19 cellular contexts compared by ENCODE assay signal in genomic region chr11:66283461-66284105, GRCh38. TPM values are rescaled to one million over a fixed set of nuclear protein-coding genes. Genes with fewer than 3 reads are reported as not detected.
A peak's percentile ranks its signal among the peaks of the same experiment; 100 is the strongest.
DNase-seq lines count a peak whose midpoint lies in the region; ATAC-seq and TF ChIP-seq lines count a peak whose summit lies in the region.
"Had no signal": no experiment of that assay in that cellular context is flagged by ENCODE, and none has a peak within 500 bp of the region (broad histone marks: within the 10 kb centered on the region; RNA-seq: fewer than 3 reads in every experiment).

No MANE protein-coding gene starts in this region.

- peaks cover 15% of the 10 kb centered on the region for H3K4me1 Mint-ChIP-seq in Calu3 (ENCODE audit: low read depth, unreplicated experiment)
- peaks cover 35% of the 10 kb centered on the region for H3K4me1 Mint-ChIP-seq in memory B cell

- intact Hi-C loops in A673 (cut with micrococcal nuclease; ENCODE audit: unreplicated experiment) (no loop called here), Calu3 (cut with micrococcal nuclease; ENCODE audit: unreplicated experiment) (no loop called here)

- H3K27me3 ChIP-seq in A673 (replicated peaks; ENCODE audit: insufficient read depth, low read depth, low read length, poor library complexity) (no peaks in the 10 kb centered on the region), foreskin keratinocyte (peaks cover 8% of the 10 kb centered on the region)
- H3K27me3 ChIP-seq: BE2C, testis had no signal

- peaks cover 5% of the 10 kb centered on the region for H3K36me3 ChIP-seq in A673 (ENCODE audit: insufficient read depth, low read length, poor library complexity, severe bottlenecking)
- H3K36me3 ChIP-seq: cardiac muscle cell had no signal

- H3K36me3 Mint-ChIP-seq in Calu3 (ENCODE audit: insufficient read depth, unreplicated experiment) (peaks cover 53% of the 10 kb centered on the region), memory B cell (peaks cover 2% of the 10 kb centered on the region)

- peak; percentile 16; the same call in 1 of the 2 replicates for TF ChIP-seq CTCF in A673 (conservative IDR thresholded peaks at IDR 0.05; ENCODE audit: low read depth, low read length)
- TF ChIP-seq CTCF in Calu3 (IDR thresholded peaks at IDR 0.05; ENCODE audit: unreplicated experiment), result peak; percentile 27
- TF ChIP-seq CTCF in RWPE1 (conservative IDR thresholded peaks at IDR 0.05; ENCODE audit: low read depth), result no peak
- TF ChIP-seq CTCF in foreskin keratinocyte (conservative IDR thresholded peaks at IDR 0.05), result no peak

- H3K4me3 ChIP-seq in A673 (ENCODE audit: low read depth, low read length, poor library complexity, severe bottlenecking), result no peak overlapping the region
- H3K4me3 ChIP-seq: cardiac muscle cell, testis had no signal

- ATAC-seq in memory B cell (ENCODE audit: low read depth), result no peak
- ATAC-seq in foreskin keratinocyte, result no peak
- no peak for ATAC-seq in GM21619 (IDR thresholded peaks at IDR 0.05; ENCODE audit: unreplicated experiment)
- no peak for ATAC-seq in HG03280 (IDR thresholded peaks at IDR 0.05; ENCODE audit: unreplicated experiment)

- POLR2A ChIA-PET in A673 (lab: Charles Lee; ENCODE audit: low non-redundant PET) (no interaction called here), RWPE1 (lab: Yijun Ruan, JAX; ENCODE audit: low non-redundant PET) (no interaction called here)

- no peak for DNase-seq in A673 (ENCODE audit: low spot score)
- DNase-seq in Calu3, result no peak
- DNase-seq in RWPE1 (ENCODE audit: low spot score), result no peak
- DNase-seq in memory B cell (ENCODE audit: low spot score in 2 of 2), result no peak
- no peak for DNase-seq in GOT3 (lab: John Stamatoyannopoulos, UW)
- no peak for DNase-seq in foreskin keratinocyte
- DNase-seq: activated CD4-positive, alpha-beta T cell treated with anti-CD3 and anti-CD28 coated beads for 4 hours; activated T-cell treated with anti-CD3 and anti-CD28 coated beads, Interleukin-2, amount 50 U/mL, for 48 hours; BE2C; NCI-H146; NCI-H345; occipital lobe; SIG-M5; stimulated activated CD4-positive, alpha-beta T cell treated with anti-CD3 and anti-CD28 coated beads, Interleukin-2, amount 100 ng/mL, for 24 hours; T1000; testis had no signal

- peaks cover 31% of the 10 kb centered on the region for H3K4me1 ChIP-seq in A673 (ENCODE audit: insufficient read depth, low read length, poor library complexity, severe bottlenecking)
- H3K4me1 ChIP-seq in foreskin keratinocyte, result no peaks in the 10 kb centered on the region

- no peaks in the 10 kb centered on the region for H3K9me3 ChIP-seq in A673 (ENCODE audit: low read depth, low read length, poor library complexity, severe bottlenecking)
- H3K9me3 ChIP-seq: BE2C, testis had no signal

- no peak overlapping the region for H3K4me3 Mint-ChIP-seq in Calu3 (ENCODE audit: low read depth, unreplicated experiment)
- H3K4me3 Mint-ChIP-seq in memory B cell, result no peak overlapping the region

- no TSS peak for BruUV-seq in A673 (replicated peaks; lab: Mats Ljungman, UMichigan)
- BruUV-seq in Calu3 (replicated peaks; lab: Mats Ljungman, UMichigan), result no TSS peak

- no peak overlapping the region for H3K27ac Mint-ChIP-seq in Calu3 (ENCODE audit: unreplicated experiment)
- H3K27ac Mint-ChIP-seq in memory B cell, result peak overlapping the region; percentile 93

- no peak overlapping the region for H3K27ac ChIP-seq in A673 (ENCODE audit: low read depth, low read length, poor library complexity, severe bottlenecking)
- H3K27ac ChIP-seq in RWPE1, result peak overlapping the region; percentile 57
- no peak overlapping the region for H3K27ac ChIP-seq in foreskin keratinocyte
- H3K27ac ChIP-seq: cardiac muscle cell, testis had no signal

- CTCF ChIA-PET in A673 (lab: Charles Lee) (interaction anchor here (0.6 to 0.8 kb wide), 2 partner anchors 11 to 17 kb away, joined by 3 to 7 read pairs; no protein-coding TSS in a partner anchor), Calu3 (lab: Charles Lee) (interaction anchor here (0.7 kb wide), 1 partner anchor 374 kb away, joined by 10 read pairs; no protein-coding TSS in a partner anchor), RWPE1 (lab: Yijun Ruan, JAX) (interaction anchor here (0.6 to 1.4 kb wide), 7 partner anchors 7 to 433 kb away, joined by 3 to 6 read pairs (median 4); no protein-coding TSS in a partner anchor)

- H3K27me3 Mint-ChIP-seq in Calu3 (ENCODE audit: unreplicated experiment) (peaks cover 27% of the 10 kb centered on the region), memory B cell (peaks cover 11% of the 10 kb centered on the region)

- H3K9me3 Mint-ChIP-seq in Calu3 (ENCODE audit: low read depth, unreplicated experiment), result no peaks in the 10 kb centered on the region
- H3K9me3 Mint-ChIP-seq in memory B cell, result no peaks in the 10 kb centered on the region

RNA-seq across cellular contexts. Expression of gene YIF1A, which starts 5.4 kb away (rescaled TPM):
- 125 and 128 TPM in 2 replicates for total RNA-seq in A673 (2021)
- 98.8 and 106 TPM in 2 replicates for total RNA-seq in Calu3 (2022)
- total RNA-seq in foreskin keratinocyte, result 132 and 155 TPM in 2 replicates
- 142 and 172 TPM in 2 replicates for polyA plus RNA-seq in foreskin keratinocyte

RNA-seq across cellular contexts. Expression of gene CNIH2, which starts 5.6 kb away (rescaled TPM):
- total RNA-seq in A673 (2021) (11.6 and 13.7 TPM in 2 replicates), Calu3 (2022) (2.9 and 3.5 TPM in 2 replicates), foreskin keratinocyte (0.32 and 0.34 TPM in 2 replicates)
- 0.51 and 0.58 TPM in 2 replicates for polyA plus RNA-seq in foreskin keratinocyte

RNA-seq across cellular contexts. Expression of gene TMEM151A, which starts 8.1 kb away (rescaled TPM):
- total RNA-seq in A673 (2021) (1.5 and 1.7 TPM in 2 replicates), Calu3 (2022) (1.4 and 3.0 TPM in 2 replicates), foreskin keratinocyte (0.04 TPM in 1 of 2 replicates, not detected in the other)
- polyA plus RNA-seq in foreskin keratinocyte, result 0.02 and 0.04 TPM in 2 replicates

RNA-seq across cellular contexts. Expression of gene RAB1B, which starts 15.1 kb away (rescaled TPM):
- total RNA-seq in A673 (2021) (171 and 186 TPM in 2 replicates), Calu3 (2022) (144 and 146 TPM in 2 replicates), foreskin keratinocyte (141 and 143 TPM in 2 replicates)
- polyA plus RNA-seq in foreskin keratinocyte, result 215 and 217 TPM in 2 replicates

RNA-seq across cellular contexts. Expression of gene KLC2, which starts 26.1 kb away (rescaled TPM):
- total RNA-seq in A673 (2021), result 94.3 and 97.4 TPM in 2 replicates
- 41.7 and 46.7 TPM in 2 replicates for total RNA-seq in Calu3 (2022)
- total RNA-seq in foreskin keratinocyte, result 31.0 and 33.4 TPM in 2 replicates
- polyA plus RNA-seq in foreskin keratinocyte, result 32.5 and 35.4 TPM in 2 replicates

Comparison
In these comparisons a context has a peak if more than half of its experiments do, and no peak if none do; other contexts are left out.
1. CTCF ChIP-seq: peak in A673 (single experiment) and Calu3 (single experiment); none in RWPE1 (single experiment) and foreskin keratinocyte (single experiment).